Comparison of ENCODE assay signal across 22 cellular contexts in the genomic region with DNA sequence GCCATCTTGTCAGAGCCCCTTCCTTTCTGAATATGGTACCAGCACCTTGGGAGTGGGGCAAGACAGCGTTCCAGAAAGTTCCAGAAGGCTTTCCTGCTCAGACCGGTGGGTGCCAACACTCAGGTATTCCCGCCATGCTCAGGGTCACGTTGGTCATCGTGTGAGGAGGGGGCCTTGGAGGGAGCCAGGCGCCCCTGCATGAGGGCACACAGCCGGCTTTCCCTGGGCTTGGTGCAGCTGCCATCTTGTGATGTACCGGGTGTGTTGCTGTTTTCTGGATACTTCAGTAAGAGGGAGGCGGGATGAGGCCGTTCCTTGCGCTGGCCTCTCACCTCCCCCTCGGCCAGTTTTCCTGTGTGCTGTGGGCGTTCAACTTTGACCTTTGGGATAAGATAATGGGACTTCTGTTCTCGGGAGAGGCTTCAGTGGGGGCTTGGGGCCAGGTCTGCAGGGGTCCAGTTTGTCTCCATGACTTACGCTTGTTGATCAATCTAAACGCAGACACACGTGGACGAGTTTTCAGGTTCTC.
"Had no signal": no experiment of that assay in that cellular context is flagged by ENCODE, and none has a peak within 500 bp of the region (broad histone marks: within the 10 kb centered on the region; RNA-seq: fewer than 3 reads in every experiment).

No MANE protein-coding gene starts in this region.

- H3K4me3 Mint-ChIP-seq: mesothelial cell of epicardium; naive B cell; natural killer cell treated with Interleukin-12 subunit alpha and Interleukin-12 subunit beta and Interleukin-15 and Interleukin-18, amount 100 ng/mL, for 72 hours; stimulated activated naive B cell treated with anti-CD40 and anti-IgM and Interleukin-4, amounts not matched to agents 10 μg/mL and 1 μg/mL and 100 μg/mL, for 72 hours; stimulated activated naive CD8-positive, alpha-beta T cell treated with anti-CD3 and anti-CD28 coated beads, Interleukin-15, Interleukin-2, amounts not matched to agents 100 ng/mL and 50 ng/mL, for 24 hours had no signal

- H3K9me3 ChIP-seq: gastrocnemius medialis, mucosa of descending colon, neutrophil, pancreas, thoracic aorta, transverse colon had no signal

- H3K9me3 Mint-ChIP-seq: mesothelial cell of epicardium; naive B cell; natural killer cell treated with Interleukin-12 subunit alpha and Interleukin-12 subunit beta and Interleukin-15 and Interleukin-18, amount 100 ng/mL, for 72 hours; stimulated activated naive B cell treated with anti-CD40 and anti-IgM and Interleukin-4, amounts not matched to agents 10 μg/mL and 1 μg/mL and 100 μg/mL, for 72 hours; stimulated activated naive CD8-positive, alpha-beta T cell treated with anti-CD3 and anti-CD28 coated beads, Interleukin-15, Interleukin-2, amounts not matched to agents 100 ng/mL and 50 ng/mL, for 24 hours had no signal

- H3K27ac ChIP-seq: epithelial cell of prostate, gastrocnemius medialis, neutrophil, transverse colon had no signal

- H3K36me3 Mint-ChIP-seq: mesothelial cell of epicardium; naive B cell; natural killer cell treated with Interleukin-12 subunit alpha and Interleukin-12 subunit beta and Interleukin-15 and Interleukin-18, amount 100 ng/mL, for 72 hours; stimulated activated naive B cell treated with anti-CD40 and anti-IgM and Interleukin-4, amounts not matched to agents 10 μg/mL and 1 μg/mL and 100 μg/mL, for 72 hours had no signal

- H3K4me3 ChIP-seq: gastrocnemius medialis, mucosa of descending colon, pancreas, transverse colon had no signal

- H3K27ac Mint-ChIP-seq: mesothelial cell of epicardium; naive B cell; natural killer cell treated with Interleukin-12 subunit alpha and Interleukin-12 subunit beta and Interleukin-15 and Interleukin-18, amount 100 ng/mL, for 72 hours; stimulated activated naive B cell treated with anti-CD40 and anti-IgM and Interleukin-4, amounts not matched to agents 10 μg/mL and 1 μg/mL and 100 μg/mL, for 72 hours; stimulated activated naive CD8-positive, alpha-beta T cell treated with anti-CD3 and anti-CD28 coated beads, Interleukin-15, Interleukin-2, amounts not matched to agents 100 ng/mL and 50 ng/mL, for 24 hours had no signal

- H3K27me3 Mint-ChIP-seq: natural killer cell treated with Interleukin-12 subunit alpha and Interleukin-12 subunit beta and Interleukin-15 and Interleukin-18, amount 100 ng/mL, for 72 hours; stimulated activated naive B cell treated with anti-CD40 and anti-IgM and Interleukin-4, amounts not matched to agents 10 μg/mL and 1 μg/mL and 100 μg/mL, for 72 hours; stimulated activated naive CD8-positive, alpha-beta T cell treated with anti-CD3 and anti-CD28 coated beads, Interleukin-15, Interleukin-2, amounts not matched to agents 100 ng/mL and 50 ng/mL, for 24 hours had no signal

- DNase-seq: central memory CD4-positive, alpha-beta T cell; dorsolateral prefrontal cortex; effector CD4-positive, alpha-beta T cell; foreskin fibroblast; gastrocnemius medialis; mesenchymal stem cell; mucosa of descending colon; naive B cell; small intestine; stimulated activated CD4-positive, alpha-beta T cell treated with anti-CD3 and anti-CD28 coated beads, Interleukin-15, amount 100 ng/mL, for 24 hours; stimulated activated CD4-positive, alpha-beta T cell treated with anti-CD3 and anti-CD28 coated beads, Interleukin-2, amount 100 ng/mL, for 48 hours; stimulated activated naive B cell treated with anti-CD40 and anti-IgM and Interleukin-4, amounts not matched to agents 10 μg/mL and 1 μg/mL and 100 μg/mL, for 72 hours; transverse colon had no signal

- H3K4me1 ChIP-seq: gastrocnemius medialis had no signal

- H3K4me1 Mint-ChIP-seq: naive B cell; stimulated activated naive B cell treated with anti-CD40 and anti-IgM and Interleukin-4, amounts not matched to agents 10 μg/mL and 1 μg/mL and 100 μg/mL, for 72 hours had no signal

- H3K27me3 ChIP-seq: pancreas had no signal

- ATAC-seq: esophagus mucosa; gastrocnemius medialis; left lobe of liver; mucosa of descending colon; natural killer cell treated with Interleukin-12 subunit alpha and Interleukin-12 subunit beta and Interleukin-15 and Interleukin-18, amount 100 ng/mL, for 72 hours; stimulated activated naive B cell treated with anti-CD40 and anti-IgM and Interleukin-4, amounts not matched to agents 10 μg/mL and 1 μg/mL and 100 μg/mL, for 72 hours had no signal

- H3K36me3 ChIP-seq: gastrocnemius medialis, neutrophil, pancreas, thoracic aorta, transverse colon had no signal
